ENCODE assay signal across 8 cellular contexts in genomic region chr2:67650292-67651133, GRCh38.
DNase-seq lines count a peak whose midpoint lies in the region; ATAC-seq, FAIRE-seq and TF ChIP-seq lines count a peak whose summit lies in the region.

No MANE protein-coding gene starts in this region.

- H3K4me3 ChIP-seq in GM12865 (ENCODE audit: low read depth, low read length) (no peak overlapping the region), WI38 (ENCODE audit: low read depth, low read length) (no peak overlapping the region), pancreas (no peak overlapping the region)

- TF ChIP-seq CTCF in GM12865 (IDR thresholded peaks at IDR 0.05; ENCODE audit: insufficient read depth, low read depth, low read length, missing control alignments) (no peak), LNCAP (IDR thresholded peaks at IDR 0.05) (peak; percentile 46; the same call in 1 of the 2 replicates), WI38 (IDR thresholded peaks at IDR 0.05; ENCODE audit: low read depth, low read length) (peak; percentile 83), pancreas (IDR thresholded peaks at IDR 0.05) (peak; percentile 17 to 54 (median 34))

- peak overlapping the region in 3 of 4 donors; percentile 28 to 57 (median 31) for H3K27ac ChIP-seq in pancreas

- ATAC-seq in Right ventricle myocardium inferior (peak; percentile 88), pancreas (peak; percentile 91 to 95 (median 94)), HG02938 (IDR thresholded peaks at IDR 0.05; ENCODE audit: unreplicated experiment) (no peak), GM19467 (IDR thresholded peaks at IDR 0.05; ENCODE audit: unreplicated experiment) (no peak)

- FAIRE-seq in pancreas (lab: Jason Lieb, UNC) = no peak

- H3K27me3 ChIP-seq in pancreas = no peaks in the 10 kb centered on the region

- H3K4me1 ChIP-seq in pancreas = peaks cover 0 to 18% (median 14%) of the 10 kb centered on the region in 3 donors

- intact Hi-C loops in Right ventricle myocardium inferior (cut with DNase I) (loop anchor here (1.0 to 5.0 kb wide), 5 partner anchors 90 to 310 kb away; no protein-coding TSS in a partner anchor), pancreas (cut with DNase I) (no loop called here)

- no peaks in the 10 kb centered on the region for H3K36me3 ChIP-seq in pancreas

- WGBS in pancreas, 2 donors = 24 to 25% methylated on average over 8 of the region's 8 CpGs

- H3K9me3 ChIP-seq in pancreas = no peaks in the 10 kb centered on the region

- peak; percentile 21 for DNase-seq in GM12865 (ENCODE audit: low read depth)
- DNase-seq in Right ventricle myocardium inferior (ENCODE audit: missing footprints) = peak; percentile 76
- DNase-seq in pancreas = peak; percentile 68 to 82 (median 70)
- no peak for DNase-seq in activated CD8-positive, alpha-beta memory T cell treated with anti-CD3 and anti-CD28 coated beads, Interleukin-2, amount 50 U/mL, for 4 hours

Comparison
In these comparisons a context has a peak if more than half of its experiments do, and no peak if none do; other contexts are left out.
1. ATAC-seq: peak in Right ventricle myocardium inferior (single experiment) and pancreas (4 of 4); none in HG02938 (single experiment) and GM19467 (single experiment).